Comparison of ENCODE assay signal across 8 cellular contexts in genomic region chr9:125043148-125043547, GRCh38.
"Had no signal": no experiment of that assay in that cellular context is flagged by ENCODE, and none has a peak within 500 bp of the region (broad histone marks: within the 10 kb centered on the region; RNA-seq: fewer than 3 reads in every experiment).

No MANE protein-coding gene starts in this region.

- FAIRE-seq: G401.6, GM12878, GM12891, GM12892, GM18507, GM19239 had no signal

- ATAC-seq: GM12878 had no signal

- DNase-seq: GDM1, GF-D8 had no signal

- H3K4me3 ChIP-seq: GM12878 had no signal
